8 cellular contexts compared by ENCODE assay signal in genomic region chr2:11498543-11499034, GRCh38. TPM values are rescaled to one million over a fixed set of nuclear protein-coding genes. Genes with fewer than 3 reads are reported as not detected.
DNase-seq lines count a peak whose midpoint lies in the region; ATAC-seq and TF ChIP-seq lines count a peak whose summit lies in the region.

No MANE protein-coding gene starts in this region.

- DNase-seq in WTC11 (ENCODE audit: low spot score) (no peak), middle frontal gyrus (ENCODE audit: extremely low spot score, low spot score) (peak; percentile 42), NCI-H2227 (lab: John Stamatoyannopoulos, UW; ENCODE audit: unreplicated experiment) (no peak), NCI-H2029 treated with DMSO at 0.1 percent for 48 hours (lab: John Stamatoyannopoulos, UW) (no peak), DMS53 (lab: John Stamatoyannopoulos, UW) (no peak), KG1 (lab: John Stamatoyannopoulos, UW) (no peak)

- no peaks in the 10 kb centered on the region for H3K27me3 Mint-ChIP-seq in WTC11 (ENCODE audit: low read depth)

- no peak overlapping the region for H3K4me3 Mint-ChIP-seq in WTC11

- POLR2A ChIA-PET in WTC11 (lab: Charles Lee) = no interaction called here

- peaks cover 9% of the 10 kb centered on the region for H3K36me3 Mint-ChIP-seq in WTC11

- no peak overlapping the region for H3K27ac Mint-ChIP-seq in WTC11

- H3K9me3 Mint-ChIP-seq in WTC11 = peaks cover 11% of the 10 kb centered on the region

- CTCF ChIA-PET in WTC11 (lab: Charles Lee) = interaction anchor here (0.8 to 1.5 kb wide), 3 partner anchors 20 to 85 kb away, joined by 3 to 4 read pairs (median 3); no protein-coding TSS in a partner anchor

- ATAC-seq in GM19397 (IDR thresholded peaks at IDR 0.05; ENCODE audit: unreplicated experiment) (peak; percentile 80), HG03135 (IDR thresholded peaks at IDR 0.05; ENCODE audit: unreplicated experiment) (peak; percentile 72), WTC11 (no peak)

- H3K4me1 Mint-ChIP-seq in WTC11 = peaks cover 42% of the 10 kb centered on the region

- no peak for TF ChIP-seq CTCF in WTC11 (IDR thresholded peaks at IDR 0.05)

TF ChIP-seq in WTC11, 78 proteins besides CTCF, POLR2A, EP300 and RAD21:
- no peak for TF ChIP-seq MYBL2 (CRISPR knock-in tag; IDR thresholded peaks at IDR 0.05)
- TF ChIP-seq GABPB1 (CRISPR knock-in tag; IDR thresholded peaks at IDR 0.05) = peak; percentile 29; the same call in 1 of the 2 replicates
- no peak for TF ChIP-seq EMX1 (CRISPR knock-in tag; IDR thresholded peaks at IDR 0.05)
- no peak for TF ChIP-seq FOXP4 (CRISPR knock-in tag; IDR thresholded peaks at IDR 0.05)

RNA-seq across cellular contexts. Expression of gene E2F6, which starts 32.6 kb away (rescaled TPM):
- total RNA-seq in WTC11 (2021) = 14.2 to 16.0 TPM (median 14.4 TPM) in 3 replicates

RNA-seq across cellular contexts. Expression of gene GREB1, which starts 35.3 kb away (rescaled TPM):
- 31.9 to 35.7 TPM (median 34.4 TPM) in 3 replicates for total RNA-seq in WTC11 (2021)
